In genomic region chr2:113542522-113542921, GRCh38 we compare ENCODE assay signal across 8 cellular contexts. TPM values are rescaled to one million over a fixed set of nuclear protein-coding genes. Genes with fewer than 3 reads are reported as not detected.
DNase-seq lines count a peak whose midpoint lies in the region; ATAC-seq and TF ChIP-seq lines count a peak whose summit lies in the region.
"Not testable (repeated sequence)": the region's sequence is repeated elsewhere in the genome, so short reads cannot be mapped to it uniquely, and the experiment has no call there.
"Had no signal": no experiment of that assay in that cellular context is flagged by ENCODE, and none has a peak within 500 bp of the region (broad histone marks: within the 10 kb centered on the region; RNA-seq: fewer than 3 reads in every experiment).

No MANE protein-coding gene starts in this region.

- H3K4me3 ChIP-seq in GM23338 = peak overlapping the region; percentile 57; the same call in 1 of the 2 replicates

- H3K27ac Mint-ChIP-seq in GM23338; activated CD4-positive, alpha-beta T cell treated with anti-CD3 and anti-CD28 coated beads for 36 hours; activated naive CD8-positive, alpha-beta T cell; endothelial cell (ENCODE audit: unreplicated experiment); neural crest cell (ENCODE audit: unreplicated experiment); stimulated activated effector memory CD8-positive, alpha-beta T cell treated with anti-CD3 and anti-CD28 coated beads, Interleukin-12 subunit alpha, Interleukin-12 subunit beta, amount 100 ng/mL, for 72 hours: not testable (repeated sequence)
- H3K27ac Mint-ChIP-seq in immature natural killer cell = peak overlapping the region in 1 of 6 donors; percentile 65

- H4K20me1 ChIP-seq in GM23338 (replicated peaks; ENCODE audit: insufficient read depth) = not testable (repeated sequence)

- POLR2A ChIA-PET in activated CD4-positive, alpha-beta T cell treated with anti-CD3 and anti-CD28 coated beads for 36 hours (lab: Charles Lee) = not testable (repeated sequence)

- H3K36me3 ChIP-seq in GM23338 (ENCODE audit: insufficient read depth) = not testable (repeated sequence)

- intact Hi-C loops in activated CD4-positive, alpha-beta T cell treated with anti-CD3 and anti-CD28 coated beads for 36 hours (cut with DNase I, micrococcal nuclease) = not testable (repeated sequence)

- not testable (repeated sequence) for H3F3A ChIP-seq in GM23338 (replicated peaks; ENCODE audit: low read depth)

- CTCF ChIA-PET in activated CD4-positive, alpha-beta T cell treated with anti-CD3 and anti-CD28 coated beads for 36 hours (lab: Charles Lee) = not testable (repeated sequence)

- not testable (repeated sequence) for H3K4me1 ChIP-seq in GM23338 (ENCODE audit: insufficient read depth)

- not testable (repeated sequence) for ATAC-seq in GM23338; activated CD4-positive, alpha-beta T cell treated with anti-CD3 and anti-CD28 coated beads for 36 hours; stimulated activated effector memory CD8-positive, alpha-beta T cell treated with anti-CD3 and anti-CD28 coated beads, Interleukin-12 subunit alpha, Interleukin-12 subunit beta, amount 100 ng/mL, for 72 hours

- DNase-seq in GM23338 (ENCODE audit: low spot score); activated CD4-positive, alpha-beta T cell treated with anti-CD3 and anti-CD28 coated beads for 36 hours; endothelial cell (ENCODE audit: low spot score); immature natural killer cell; neural crest cell (ENCODE audit: low read depth, low spot score); stimulated activated effector memory CD8-positive, alpha-beta T cell treated with anti-CD3 and anti-CD28 coated beads, Interleukin-12 subunit alpha, Interleukin-12 subunit beta, amount 100 ng/mL, for 72 hours (ENCODE audit: low spot score in 2 of 2): not testable (repeated sequence)

- H3K27me3 ChIP-seq in GM23338 (ENCODE audit: insufficient read depth) = peaks cover 71% of the 10 kb centered on the region

- not testable (repeated sequence) for H3K79me2 ChIP-seq in GM23338 (replicated peaks; ENCODE audit: insufficient read depth)

- H3K4me3 Mint-ChIP-seq in GM23338 (peak overlapping the region; percentile 64), endothelial cell (ENCODE audit: unreplicated experiment) (peak overlapping the region; percentile 87), immature natural killer cell (peak overlapping the region; percentile 79 to 92 (median 82)), neural crest cell (peak overlapping the region; percentile 64)
- peak overlapping the region; percentile 61 for H3K4me3 Mint-ChIP-seq in activated CD4-positive, alpha-beta T cell treated with anti-CD3 and anti-CD28 coated beads for 36 hours
- peak overlapping the region; percentile 82 for H3K4me3 Mint-ChIP-seq in activated naive CD8-positive, alpha-beta T cell
- H3K4me3 Mint-ChIP-seq in stimulated activated effector memory CD8-positive, alpha-beta T cell treated with anti-CD3 and anti-CD28 coated beads, Interleukin-12 subunit alpha, Interleukin-12 subunit beta, amount 100 ng/mL, for 72 hours = peak overlapping the region; percentile 69

- not testable (repeated sequence) for H3K4me1 Mint-ChIP-seq in GM23338; activated CD4-positive, alpha-beta T cell treated with anti-CD3 and anti-CD28 coated beads for 36 hours; activated naive CD8-positive, alpha-beta T cell (ENCODE audit: low read depth); endothelial cell (ENCODE audit: unreplicated experiment); immature natural killer cell; neural crest cell; stimulated activated effector memory CD8-positive, alpha-beta T cell treated with anti-CD3 and anti-CD28 coated beads, Interleukin-12 subunit alpha, Interleukin-12 subunit beta, amount 100 ng/mL, for 72 hours

- peak overlapping the region; percentile 83; the same call in 1 of the 2 replicates for H3K4me2 ChIP-seq in GM23338

- peaks cover 31% of the 10 kb centered on the region for H3K27me3 Mint-ChIP-seq in GM23338 (ENCODE audit: insufficient read depth, low read depth, poor library complexity)
- not testable (repeated sequence) for H3K27me3 Mint-ChIP-seq in activated CD4-positive, alpha-beta T cell treated with anti-CD3 and anti-CD28 coated beads for 36 hours; activated naive CD8-positive, alpha-beta T cell; endothelial cell (ENCODE audit: unreplicated experiment); immature natural killer cell (ENCODE audit: low read depth in 3 of 3)
- H3K27me3 Mint-ChIP-seq in neural crest cell (ENCODE audit: low read depth) = peaks cover 47% of the 10 kb centered on the region

- H3K9me3 Mint-ChIP-seq in GM23338; activated CD4-positive, alpha-beta T cell treated with anti-CD3 and anti-CD28 coated beads for 36 hours (ENCODE audit: low read depth); activated naive CD8-positive, alpha-beta T cell (ENCODE audit: low read depth); endothelial cell (ENCODE audit: unreplicated experiment); immature natural killer cell; neural crest cell; stimulated activated effector memory CD8-positive, alpha-beta T cell treated with anti-CD3 and anti-CD28 coated beads, Interleukin-12 subunit alpha, Interleukin-12 subunit beta, amount 100 ng/mL, for 72 hours: not testable (repeated sequence)

- not testable (repeated sequence) for H3K27ac ChIP-seq in GM23338 (ENCODE audit: low read depth)

- H3K9me2 ChIP-seq in GM23338 (ENCODE audit: insufficient read depth) = not testable (repeated sequence)

- not testable (repeated sequence) for H2AFZ ChIP-seq in GM23338

- TF ChIP-seq CTCF in GM23338 (conservative IDR thresholded peaks at IDR 0.05; ENCODE audit: low read depth in 2 of 2); endothelial cell (IDR thresholded peaks at IDR 0.05; ENCODE audit: unreplicated experiment); neural crest cell (conservative IDR thresholded peaks at IDR 0.05): not testable (repeated sequence)

- H3K36me3 Mint-ChIP-seq in GM23338 (ENCODE audit: low read depth); activated CD4-positive, alpha-beta T cell treated with anti-CD3 and anti-CD28 coated beads for 36 hours (ENCODE audit: low read depth); activated naive CD8-positive, alpha-beta T cell; endothelial cell (ENCODE audit: low read depth, unreplicated experiment); immature natural killer cell; neural crest cell (ENCODE audit: low read depth); stimulated activated effector memory CD8-positive, alpha-beta T cell treated with anti-CD3 and anti-CD28 coated beads, Interleukin-12 subunit alpha, Interleukin-12 subunit beta, amount 100 ng/mL, for 72 hours: not testable (repeated sequence)

TF ChIP-seq in GM23338, 12 proteins besides CTCF, POLR2A, EP300 and RAD21:
- TF ChIP-seq EZH2 (IDR thresholded peaks at IDR 0.05; ENCODE audit: low read depth, unreplicated experiment) = peak; percentile 68

RNA-seq across cellular contexts. Expression of gene FOXD4L1, which starts 44.1 kb away (rescaled TPM):
- not detected in 2 replicates for total RNA-seq in GM23338 (2014; rRNA removed; shearing (Covaris generic))
- polyA plus RNA-seq in GM23338 (2016; fragmentation: Nextera tagmentation; extraction: Ambion mirVana) (not detected in 2 replicates), immature natural killer cell (not detected)
- total RNA-seq in activated CD4-positive, alpha-beta T cell treated with anti-CD3 and anti-CD28 coated beads for 36 hours = under 1 TPM in 1 of 2 experiments, not detected in 1; 0.14 TPM
- total RNA-seq in endothelial cell (ENCODE audit: unreplicated experiment) (not detected), neural crest cell (0.23 and 0.52 TPM in 2 replicates)
- total RNA-seq: mesenteric fat pad had no signal
